In genomic region chr19:18306209-18306902, GRCh38 we compare ENCODE assay signal across 2 cellular contexts.
TF ChIP-seq lines count a peak whose summit lies in the region.

No MANE protein-coding gene starts in this region.

TF ChIP-seq in A549, 52 proteins besides CTCF, POLR2A, EP300 and RAD21:
- no peak for TF ChIP-seq KDM1A (IDR thresholded peaks at IDR 0.05; ENCODE audit: low read depth)
- TF ChIP-seq MAFK (IDR thresholded peaks at IDR 0.05; ENCODE audit: partially characterized antibody): peak; percentile 69
- no peak for TF ChIP-seq HMGXB4 (CRISPR knock-in tag; IDR thresholded peaks at IDR 0.05; ENCODE audit: borderline replicate concordance)
- TF ChIP-seq FOSL2 (IDR thresholded peaks at IDR 0.05): no peak
- no peak for TF ChIP-seq FOSL2 (CRISPR knock-in tag; IDR thresholded peaks at IDR 0.05)
- TF ChIP-seq, protein P1, sequence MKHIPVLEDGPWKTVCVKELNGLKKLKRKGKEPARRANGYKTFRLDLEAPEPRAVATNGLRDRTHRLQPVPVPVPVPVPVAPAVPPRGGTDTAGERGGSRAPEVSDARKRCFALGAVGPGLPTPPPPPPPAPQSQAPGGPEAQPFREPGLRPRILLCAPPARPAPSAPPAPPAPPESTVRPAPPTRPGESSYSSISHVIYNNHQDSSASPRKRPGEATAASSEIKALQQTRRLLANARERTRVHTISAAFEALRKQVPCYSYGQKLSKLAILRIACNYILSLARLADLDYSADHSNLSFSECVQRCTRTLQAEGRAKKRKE (CRISPR knock-in tag; IDR thresholded peaks at IDR 0.05; ENCODE audit: low read depth): no peak

TF ChIP-seq in HCT116, 20 proteins besides CTCF, POLR2A, EP300 and RAD21:
- TF ChIP-seq ATF3 (IDR thresholded peaks at IDR 0.05): no peak
- TF ChIP-seq, protein P2, sequence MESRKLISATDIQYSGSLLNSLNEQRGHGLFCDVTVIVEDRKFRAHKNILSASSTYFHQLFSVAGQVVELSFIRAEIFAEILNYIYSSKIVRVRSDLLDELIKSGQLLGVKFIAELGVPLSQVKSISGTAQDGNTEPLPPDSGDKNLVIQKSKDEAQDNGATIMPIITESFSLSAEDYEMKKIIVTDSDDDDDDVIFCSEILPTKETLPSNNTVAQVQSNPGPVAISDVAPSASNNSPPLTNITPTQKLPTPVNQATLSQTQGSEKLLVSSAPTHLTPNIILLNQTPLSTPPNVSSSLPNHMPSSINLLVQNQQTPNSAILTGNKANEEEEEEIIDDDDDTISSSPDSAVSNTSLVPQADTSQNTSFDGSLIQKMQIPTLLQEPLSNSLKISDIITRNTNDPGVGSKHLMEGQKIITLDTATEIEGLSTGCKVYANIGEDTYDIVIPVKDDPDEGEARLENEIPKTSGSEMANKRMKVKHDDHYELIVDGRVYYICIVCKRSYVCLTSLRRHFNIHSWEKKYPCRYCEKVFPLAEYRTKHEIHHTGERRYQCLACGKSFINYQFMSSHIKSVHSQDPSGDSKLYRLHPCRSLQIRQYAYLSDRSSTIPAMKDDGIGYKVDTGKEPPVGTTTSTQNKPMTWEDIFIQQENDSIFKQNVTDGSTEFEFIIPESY (IDR thresholded peaks at IDR 0.05; ENCODE audit: extremely low read depth, insufficient replicate concordance, low read length): no peak
- TF ChIP-seq TCF7L2 (IDR thresholded peaks at IDR 0.05; ENCODE audit: borderline replicate concordance, extremely low read depth, insufficient read depth, insufficient read length): no peak
- no peak for TF ChIP-seq YY1 (IDR thresholded peaks at IDR 0.05; ENCODE audit: extremely low read depth, insufficient replicate concordance, low read depth, low read length)
- no peak for TF ChIP-seq SRF (IDR thresholded peaks at IDR 0.05; ENCODE audit: low read depth)
- TF ChIP-seq, protein P3, sequence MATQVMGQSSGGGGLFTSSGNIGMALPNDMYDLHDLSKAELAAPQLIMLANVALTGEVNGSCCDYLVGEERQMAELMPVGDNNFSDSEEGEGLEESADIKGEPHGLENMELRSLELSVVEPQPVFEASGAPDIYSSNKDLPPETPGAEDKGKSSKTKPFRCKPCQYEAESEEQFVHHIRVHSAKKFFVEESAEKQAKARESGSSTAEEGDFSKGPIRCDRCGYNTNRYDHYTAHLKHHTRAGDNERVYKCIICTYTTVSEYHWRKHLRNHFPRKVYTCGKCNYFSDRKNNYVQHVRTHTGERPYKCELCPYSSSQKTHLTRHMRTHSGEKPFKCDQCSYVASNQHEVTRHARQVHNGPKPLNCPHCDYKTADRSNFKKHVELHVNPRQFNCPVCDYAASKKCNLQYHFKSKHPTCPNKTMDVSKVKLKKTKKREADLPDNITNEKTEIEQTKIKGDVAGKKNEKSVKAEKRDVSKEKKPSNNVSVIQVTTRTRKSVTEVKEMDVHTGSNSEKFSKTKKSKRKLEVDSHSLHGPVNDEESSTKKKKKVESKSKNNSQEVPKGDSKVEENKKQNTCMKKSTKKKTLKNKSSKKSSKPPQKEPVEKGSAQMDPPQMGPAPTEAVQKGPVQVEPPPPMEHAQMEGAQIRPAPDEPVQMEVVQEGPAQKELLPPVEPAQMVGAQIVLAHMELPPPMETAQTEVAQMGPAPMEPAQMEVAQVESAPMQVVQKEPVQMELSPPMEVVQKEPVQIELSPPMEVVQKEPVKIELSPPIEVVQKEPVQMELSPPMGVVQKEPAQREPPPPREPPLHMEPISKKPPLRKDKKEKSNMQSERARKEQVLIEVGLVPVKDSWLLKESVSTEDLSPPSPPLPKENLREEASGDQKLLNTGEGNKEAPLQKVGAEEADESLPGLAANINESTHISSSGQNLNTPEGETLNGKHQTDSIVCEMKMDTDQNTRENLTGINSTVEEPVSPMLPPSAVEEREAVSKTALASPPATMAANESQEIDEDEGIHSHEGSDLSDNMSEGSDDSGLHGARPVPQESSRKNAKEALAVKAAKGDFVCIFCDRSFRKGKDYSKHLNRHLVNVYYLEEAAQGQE (IDR thresholded peaks at IDR 0.05; ENCODE audit: low read depth): no peak
- TF ChIP-seq FOSL1 (IDR thresholded peaks at IDR 0.05; ENCODE audit: low read depth): no peak
- TF ChIP-seq EGR1 (IDR thresholded peaks at IDR 0.05; ENCODE audit: low read depth): no peak
- no peak for TF ChIP-seq ZFX (IDR thresholded peaks at IDR 0.05)
- no peak for TF ChIP-seq CBX3 (IDR thresholded peaks at IDR 0.05; ENCODE audit: low read depth)
- TF ChIP-seq POLR2AphosphoS5 (IDR thresholded peaks at IDR 0.05; ENCODE audit: low read depth, low read length): no peak
- no peak for TF ChIP-seq ELF1 (IDR thresholded peaks at IDR 0.05; ENCODE audit: borderline replicate concordance, low read depth)
- TF ChIP-seq, protein P4, sequence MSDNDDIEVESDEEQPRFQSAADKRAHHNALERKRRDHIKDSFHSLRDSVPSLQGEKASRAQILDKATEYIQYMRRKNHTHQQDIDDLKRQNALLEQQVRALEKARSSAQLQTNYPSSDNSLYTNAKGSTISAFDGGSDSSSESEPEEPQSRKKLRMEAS (IDR thresholded peaks at IDR 0.05): no peak
- TF ChIP-seq SP1 (IDR thresholded peaks at IDR 0.05; ENCODE audit: low read depth): no peak
- TF ChIP-seq ZNF274 (IDR thresholded peaks at IDR 0.05; ENCODE audit: low read depth, low read length): no peak
- TF ChIP-seq CEBPB (IDR thresholded peaks at IDR 0.05; ENCODE audit: low read depth): no peak
- no peak for TF ChIP-seq EZH2 (IDR thresholded peaks at IDR 0.05)
- TF ChIP-seq SIN3A (IDR thresholded peaks at IDR 0.05; ENCODE audit: low read depth): no peak
- no peak for TF ChIP-seq EZH2phosphoT487 (IDR thresholded peaks at IDR 0.05; ENCODE audit: borderline replicate concordance)
- TF ChIP-seq JUND (IDR thresholded peaks at IDR 0.05): no peak
